ENCODE assay signal across 1 cellular context in the genomic region with DNA sequence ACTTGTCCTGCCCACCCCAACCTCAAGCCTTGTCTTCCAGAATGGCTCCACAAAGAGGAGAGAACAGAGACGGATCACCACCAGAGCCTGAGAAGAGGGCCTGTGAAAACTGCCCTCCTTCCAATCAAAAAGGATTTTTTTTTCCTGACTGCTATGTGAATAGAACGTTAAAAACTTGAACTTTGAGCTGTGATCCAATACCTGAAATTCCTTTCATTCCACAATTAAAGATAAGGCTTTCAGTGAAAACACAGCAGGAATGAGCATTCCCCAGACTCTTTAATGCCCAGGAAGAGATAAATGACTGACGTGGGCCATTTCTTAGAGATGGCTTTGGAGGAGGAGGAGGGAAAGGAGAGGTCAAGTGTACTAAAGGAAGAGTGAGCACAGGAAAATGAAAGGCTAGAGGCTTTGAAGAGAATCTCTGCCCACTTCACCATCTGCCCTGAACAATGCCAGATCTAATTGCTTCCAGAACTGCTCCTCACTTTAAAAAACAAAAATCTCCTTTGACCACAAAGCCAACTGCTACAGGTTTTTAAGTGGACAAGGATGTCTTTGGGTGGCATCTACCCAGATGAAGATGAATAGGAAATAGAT.
TF ChIP-seq lines count a peak whose summit lies in the region.

No MANE protein-coding gene starts in this region.

TF ChIP-seq in HepG2, 621 proteins besides CTCF, POLR2A, EP300 and RAD21 (continued from another document and continues in another):
- TF ChIP-seq, protein P1, sequence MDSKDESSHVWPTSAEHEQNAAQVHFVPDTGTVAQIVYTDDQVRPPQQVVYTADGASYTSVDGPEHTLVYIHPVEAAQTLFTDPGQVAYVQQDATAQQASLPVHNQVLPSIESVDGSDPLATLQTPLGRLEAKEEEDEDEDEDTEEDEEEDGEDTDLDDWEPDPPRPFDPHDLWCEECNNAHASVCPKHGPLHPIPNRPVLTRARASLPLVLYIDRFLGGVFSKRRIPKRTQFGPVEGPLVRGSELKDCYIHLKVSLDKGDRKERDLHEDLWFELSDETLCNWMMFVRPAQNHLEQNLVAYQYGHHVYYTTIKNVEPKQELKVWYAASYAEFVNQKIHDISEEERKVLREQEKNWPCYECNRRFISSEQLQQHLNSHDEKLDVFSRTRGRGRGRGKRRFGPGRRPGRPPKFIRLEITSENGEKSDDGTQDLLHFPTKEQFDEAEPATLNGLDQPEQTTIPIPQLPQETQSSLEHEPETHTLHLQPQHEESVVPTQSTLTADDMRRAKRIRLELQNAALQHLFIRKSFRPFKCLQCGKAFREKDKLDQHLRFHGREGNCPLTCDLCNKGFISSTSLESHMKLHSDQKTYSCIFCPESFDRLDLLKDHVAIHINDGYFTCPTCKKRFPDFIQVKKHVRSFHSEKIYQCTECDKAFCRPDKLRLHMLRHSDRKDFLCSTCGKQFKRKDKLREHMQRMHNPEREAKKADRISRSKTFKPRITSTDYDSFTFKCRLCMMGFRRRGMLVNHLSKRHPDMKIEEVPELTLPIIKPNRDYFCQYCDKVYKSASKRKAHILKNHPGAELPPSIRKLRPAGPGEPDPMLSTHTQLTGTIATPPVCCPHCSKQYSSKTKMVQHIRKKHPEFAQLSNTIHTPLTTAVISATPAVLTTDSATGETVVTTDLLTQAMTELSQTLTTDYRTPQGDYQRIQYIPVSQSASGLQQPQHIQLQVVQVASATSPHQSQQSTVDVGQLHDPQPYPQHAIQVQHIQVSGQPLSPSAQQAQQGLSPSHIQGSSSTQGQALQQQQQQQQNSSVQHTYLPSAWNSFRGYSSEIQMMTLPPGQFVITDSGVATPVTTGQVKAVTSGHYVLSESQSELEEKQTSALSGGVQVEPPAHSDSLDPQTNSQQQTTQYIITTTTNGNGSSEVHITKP (CRISPR knock-in tag; IDR thresholded peaks at IDR 0.05; ENCODE audit: low read depth) = no peak
- TF ChIP-seq, protein P2, sequence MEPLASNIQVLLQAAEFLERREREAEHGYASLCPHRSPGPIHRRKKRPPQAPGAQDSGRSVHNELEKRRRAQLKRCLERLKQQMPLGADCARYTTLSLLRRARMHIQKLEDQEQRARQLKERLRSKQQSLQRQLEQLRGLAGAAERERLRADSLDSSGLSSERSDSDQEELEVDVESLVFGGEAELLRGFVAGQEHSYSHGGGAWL (CRISPR knock-in tag; IDR thresholded peaks at IDR 0.05) = no peak
- no peak for TF ChIP-seq GZF1 (CRISPR knock-in tag; IDR thresholded peaks at IDR 0.05)
- TF ChIP-seq ZNF607 (CRISPR knock-in tag; IDR thresholded peaks at IDR 0.05; ENCODE audit: borderline replicate concordance) = no peak
- TF ChIP-seq PHF20 (CRISPR knock-in tag; IDR thresholded peaks at IDR 0.05) = no peak
- TF ChIP-seq ZNF205 (CRISPR knock-in tag; IDR thresholded peaks at IDR 0.05) = no peak
- no peak for TF ChIP-seq ZFP90 (CRISPR knock-in tag; IDR thresholded peaks at IDR 0.05; ENCODE audit: borderline replicate concordance)
- no peak for TF ChIP-seq ZSCAN12 (CRISPR knock-in tag; IDR thresholded peaks at IDR 0.05)
- no peak for TF ChIP-seq JDP2 (CRISPR knock-in tag; IDR thresholded peaks at IDR 0.05; ENCODE audit: borderline replicate concordance)
- no peak for TF ChIP-seq ZNF878 (CRISPR knock-in tag; IDR thresholded peaks at IDR 0.05)
- no peak for TF ChIP-seq ZSCAN31 (CRISPR knock-in tag; IDR thresholded peaks at IDR 0.05; ENCODE audit: low read depth)
- TF ChIP-seq RFXANK (CRISPR knock-in tag; IDR thresholded peaks at IDR 0.05) = peak; percentile 27; the same call in 1 of the 2 replicates
- TF ChIP-seq, protein P3, sequence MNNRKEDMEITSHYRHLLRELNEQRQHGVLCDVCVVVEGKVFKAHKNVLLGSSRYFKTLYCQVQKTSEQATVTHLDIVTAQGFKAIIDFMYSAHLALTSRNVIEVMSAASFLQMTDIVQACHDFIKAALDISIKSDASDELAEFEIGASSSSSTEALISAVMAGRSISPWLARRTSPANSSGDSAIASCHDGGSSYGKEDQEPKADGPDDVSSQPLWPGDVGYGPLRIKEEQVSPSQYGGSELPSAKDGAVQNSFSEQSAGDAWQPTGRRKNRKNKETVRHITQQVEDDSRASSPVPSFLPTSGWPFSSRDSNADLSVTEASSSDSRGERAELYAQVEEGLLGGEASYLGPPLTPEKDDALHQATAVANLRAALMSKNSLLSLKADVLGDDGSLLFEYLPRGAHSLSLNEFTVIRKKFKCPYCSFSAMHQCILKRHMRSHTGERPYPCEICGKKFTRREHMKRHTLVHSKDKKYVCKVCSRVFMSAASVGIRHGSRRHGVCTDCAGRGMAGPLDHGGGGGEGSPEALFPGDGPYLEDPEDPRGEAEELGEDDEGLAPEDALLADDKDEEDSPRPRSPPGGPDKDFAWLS (CRISPR knock-in tag; IDR thresholded peaks at IDR 0.05; ENCODE audit: borderline replicate concordance) = no peak
- 0 out of 2 replicates have a peak, but pooled peaks have one; percentile 59 for TF ChIP-seq BRD4 (CRISPR knock-in tag; IDR thresholded peaks at IDR 0.05)
- TF ChIP-seq CHD2 (IDR thresholded peaks at IDR 0.05; ENCODE audit: low read depth, low read length) = no peak
- TF ChIP-seq FOXM1 (CRISPR knock-in tag; IDR thresholded peaks at IDR 0.05) = no peak
- no peak for TF ChIP-seq POLR2AphosphoS2 (IDR thresholded peaks at IDR 0.05; ENCODE audit: low read depth, low read length)
- TF ChIP-seq SMARCC2 (IDR thresholded peaks at IDR 0.05) = no peak
- no peak for TF ChIP-seq ZNF224 (CRISPR knock-in tag; IDR thresholded peaks at IDR 0.05)
- TF ChIP-seq ZNF317 (CRISPR knock-in tag; IDR thresholded peaks at IDR 0.05) = peak; percentile 55; the same call in 1 of the 2 replicates
- TF ChIP-seq, protein P4, sequence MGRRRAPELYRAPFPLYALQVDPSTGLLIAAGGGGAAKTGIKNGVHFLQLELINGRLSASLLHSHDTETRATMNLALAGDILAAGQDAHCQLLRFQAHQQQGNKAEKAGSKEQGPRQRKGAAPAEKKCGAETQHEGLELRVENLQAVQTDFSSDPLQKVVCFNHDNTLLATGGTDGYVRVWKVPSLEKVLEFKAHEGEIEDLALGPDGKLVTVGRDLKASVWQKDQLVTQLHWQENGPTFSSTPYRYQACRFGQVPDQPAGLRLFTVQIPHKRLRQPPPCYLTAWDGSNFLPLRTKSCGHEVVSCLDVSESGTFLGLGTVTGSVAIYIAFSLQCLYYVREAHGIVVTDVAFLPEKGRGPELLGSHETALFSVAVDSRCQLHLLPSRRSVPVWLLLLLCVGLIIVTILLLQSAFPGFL (CRISPR knock-in tag; IDR thresholded peaks at IDR 0.05) = no peak
- TF ChIP-seq IKZF1 (IDR thresholded peaks at IDR 0.05) = no peak
- TF ChIP-seq SMAD3 (CRISPR knock-in tag; IDR thresholded peaks at IDR 0.05) = 0 out of 2 replicates have a peak, but pooled peaks have one; percentile 20
- TF ChIP-seq IRF2 (CRISPR knock-in tag; IDR thresholded peaks at IDR 0.05) = peak; percentile 62
- no peak for TF ChIP-seq ZNF282 (IDR thresholded peaks at IDR 0.05; ENCODE audit: partially characterized antibody)
- TF ChIP-seq, protein P5, sequence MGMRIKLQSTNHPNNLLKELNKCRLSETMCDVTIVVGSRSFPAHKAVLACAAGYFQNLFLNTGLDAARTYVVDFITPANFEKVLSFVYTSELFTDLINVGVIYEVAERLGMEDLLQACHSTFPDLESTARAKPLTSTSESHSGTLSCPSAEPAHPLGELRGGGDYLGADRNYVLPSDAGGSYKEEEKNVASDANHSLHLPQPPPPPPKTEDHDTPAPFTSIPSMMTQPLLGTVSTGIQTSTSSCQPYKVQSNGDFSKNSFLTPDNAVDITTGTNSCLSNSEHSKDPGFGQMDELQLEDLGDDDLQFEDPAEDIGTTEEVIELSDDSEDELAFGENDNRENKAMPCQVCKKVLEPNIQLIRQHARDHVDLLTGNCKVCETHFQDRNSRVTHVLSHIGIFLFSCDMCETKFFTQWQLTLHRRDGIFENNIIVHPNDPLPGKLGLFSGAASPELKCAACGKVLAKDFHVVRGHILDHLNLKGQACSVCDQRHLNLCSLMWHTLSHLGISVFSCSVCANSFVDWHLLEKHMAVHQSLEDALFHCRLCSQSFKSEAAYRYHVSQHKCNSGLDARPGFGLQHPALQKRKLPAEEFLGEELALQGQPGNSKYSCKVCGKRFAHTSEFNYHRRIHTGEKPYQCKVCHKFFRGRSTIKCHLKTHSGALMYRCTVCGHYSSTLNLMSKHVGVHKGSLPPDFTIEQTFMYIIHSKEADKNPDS (CRISPR knock-in tag; IDR thresholded peaks at IDR 0.05) = no peak
- TF ChIP-seq ZNF747 (CRISPR knock-in tag; IDR thresholded peaks at IDR 0.05; ENCODE audit: borderline replicate concordance) = no peak
- TF ChIP-seq, protein P6, sequence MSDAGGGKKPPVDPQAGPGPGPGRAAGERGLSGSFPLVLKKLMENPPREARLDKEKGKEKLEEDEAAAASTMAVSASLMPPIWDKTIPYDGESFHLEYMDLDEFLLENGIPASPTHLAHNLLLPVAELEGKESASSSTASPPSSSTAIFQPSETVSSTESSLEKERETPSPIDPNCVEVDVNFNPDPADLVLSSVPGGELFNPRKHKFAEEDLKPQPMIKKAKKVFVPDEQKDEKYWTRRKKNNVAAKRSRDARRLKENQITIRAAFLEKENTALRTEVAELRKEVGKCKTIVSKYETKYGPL (CRISPR knock-in tag; IDR thresholded peaks at IDR 0.05) = 0 out of 2 replicates have a peak, but pooled peaks have one; percentile 17
- TF ChIP-seq, protein P7, sequence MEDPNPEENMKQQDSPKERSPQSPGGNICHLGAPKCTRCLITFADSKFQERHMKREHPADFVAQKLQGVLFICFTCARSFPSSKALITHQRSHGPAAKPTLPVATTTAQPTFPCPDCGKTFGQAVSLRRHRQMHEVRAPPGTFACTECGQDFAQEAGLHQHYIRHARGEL (CRISPR knock-in tag; IDR thresholded peaks at IDR 0.05) = no peak
- no peak for TF ChIP-seq PCBP1 (IDR thresholded peaks at IDR 0.05; ENCODE audit: borderline replicate concordance, low read depth, low read length)
- no peak for TF ChIP-seq XRCC5 (optimal IDR thresholded peaks at IDR 0.05; ENCODE audit: low read length)
- TF ChIP-seq ARID2 (CRISPR knock-in tag; IDR thresholded peaks at IDR 0.05; ENCODE audit: borderline replicate concordance) = no peak
- TF ChIP-seq, protein P8, sequence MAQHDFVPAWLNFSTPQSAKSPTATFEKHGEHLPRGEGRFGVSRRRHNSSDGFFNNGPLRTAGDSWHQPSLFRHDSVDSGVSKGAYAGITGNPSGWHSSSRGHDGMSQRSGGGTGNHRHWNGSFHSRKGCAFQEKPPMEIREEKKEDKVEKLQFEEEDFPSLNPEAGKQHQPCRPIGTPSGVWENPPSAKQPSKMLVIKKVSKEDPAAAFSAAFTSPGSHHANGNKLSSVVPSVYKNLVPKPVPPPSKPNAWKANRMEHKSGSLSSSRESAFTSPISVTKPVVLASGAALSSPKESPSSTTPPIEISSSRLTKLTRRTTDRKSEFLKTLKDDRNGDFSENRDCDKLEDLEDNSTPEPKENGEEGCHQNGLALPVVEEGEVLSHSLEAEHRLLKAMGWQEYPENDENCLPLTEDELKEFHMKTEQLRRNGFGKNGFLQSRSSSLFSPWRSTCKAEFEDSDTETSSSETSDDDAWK (CRISPR knock-in tag; IDR thresholded peaks at IDR 0.05) = no peak
- TF ChIP-seq MZF1 (CRISPR knock-in tag; IDR thresholded peaks at IDR 0.05; ENCODE audit: borderline replicate concordance) = no peak
- TF ChIP-seq, protein P9, sequence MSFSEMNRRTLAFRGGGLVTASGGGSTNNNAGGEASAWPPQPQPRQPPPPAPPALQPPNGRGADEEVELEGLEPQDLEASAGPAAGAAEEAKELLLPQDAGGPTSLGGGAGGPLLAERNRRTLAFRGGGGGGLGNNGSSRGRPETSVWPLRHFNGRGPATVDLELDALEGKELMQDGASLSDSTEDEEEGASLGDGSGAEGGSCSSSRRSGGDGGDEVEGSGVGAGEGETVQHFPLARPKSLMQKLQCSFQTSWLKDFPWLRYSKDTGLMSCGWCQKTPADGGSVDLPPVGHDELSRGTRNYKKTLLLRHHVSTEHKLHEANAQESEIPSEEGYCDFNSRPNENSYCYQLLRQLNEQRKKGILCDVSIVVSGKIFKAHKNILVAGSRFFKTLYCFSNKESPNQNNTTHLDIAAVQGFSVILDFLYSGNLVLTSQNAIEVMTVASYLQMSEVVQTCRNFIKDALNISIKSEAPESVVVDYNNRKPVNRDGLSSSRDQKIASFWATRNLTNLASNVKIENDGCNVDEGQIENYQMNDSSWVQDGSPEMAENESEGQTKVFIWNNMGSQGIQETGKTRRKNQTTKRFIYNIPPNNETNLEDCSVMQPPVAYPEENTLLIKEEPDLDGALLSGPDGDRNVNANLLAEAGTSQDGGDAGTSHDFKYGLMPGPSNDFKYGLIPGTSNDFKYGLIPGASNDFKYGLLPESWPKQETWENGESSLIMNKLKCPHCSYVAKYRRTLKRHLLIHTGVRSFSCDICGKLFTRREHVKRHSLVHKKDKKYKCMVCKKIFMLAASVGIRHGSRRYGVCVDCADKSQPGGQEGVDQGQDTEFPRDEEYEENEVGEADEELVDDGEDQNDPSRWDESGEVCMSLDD (CRISPR knock-in tag; IDR thresholded peaks at IDR 0.05; ENCODE audit: borderline replicate concordance) = 0 out of 2 replicates have a peak, but pooled peaks have one; percentile 19
- TF ChIP-seq, protein P10, sequence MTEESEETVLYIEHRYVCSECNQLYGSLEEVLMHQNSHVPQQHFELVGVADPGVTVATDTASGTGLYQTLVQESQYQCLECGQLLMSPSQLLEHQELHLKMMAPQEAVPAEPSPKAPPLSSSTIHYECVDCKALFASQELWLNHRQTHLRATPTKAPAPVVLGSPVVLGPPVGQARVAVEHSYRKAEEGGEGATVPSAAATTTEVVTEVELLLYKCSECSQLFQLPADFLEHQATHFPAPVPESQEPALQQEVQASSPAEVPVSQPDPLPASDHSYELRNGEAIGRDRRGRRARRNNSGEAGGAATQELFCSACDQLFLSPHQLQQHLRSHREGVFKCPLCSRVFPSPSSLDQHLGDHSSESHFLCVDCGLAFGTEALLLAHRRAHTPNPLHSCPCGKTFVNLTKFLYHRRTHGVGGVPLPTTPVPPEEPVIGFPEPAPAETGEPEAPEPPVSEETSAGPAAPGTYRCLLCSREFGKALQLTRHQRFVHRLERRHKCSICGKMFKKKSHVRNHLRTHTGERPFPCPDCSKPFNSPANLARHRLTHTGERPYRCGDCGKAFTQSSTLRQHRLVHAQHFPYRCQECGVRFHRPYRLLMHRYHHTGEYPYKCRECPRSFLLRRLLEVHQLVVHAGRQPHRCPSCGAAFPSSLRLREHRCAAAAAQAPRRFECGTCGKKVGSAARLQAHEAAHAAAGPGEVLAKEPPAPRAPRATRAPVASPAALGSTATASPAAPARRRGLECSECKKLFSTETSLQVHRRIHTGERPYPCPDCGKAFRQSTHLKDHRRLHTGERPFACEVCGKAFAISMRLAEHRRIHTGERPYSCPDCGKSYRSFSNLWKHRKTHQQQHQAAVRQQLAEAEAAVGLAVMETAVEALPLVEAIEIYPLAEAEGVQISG (CRISPR knock-in tag; IDR thresholded peaks at IDR 0.05) = 0 out of 2 replicates have a peak, but pooled peaks have one; percentile 26
- no peak for TF ChIP-seq MYNN (CRISPR knock-in tag; IDR thresholded peaks at IDR 0.05; ENCODE audit: low read depth)
- TF ChIP-seq ZNF615 (CRISPR knock-in tag; IDR thresholded peaks at IDR 0.05; ENCODE audit: borderline replicate concordance) = no peak
- TF ChIP-seq, protein P11, sequence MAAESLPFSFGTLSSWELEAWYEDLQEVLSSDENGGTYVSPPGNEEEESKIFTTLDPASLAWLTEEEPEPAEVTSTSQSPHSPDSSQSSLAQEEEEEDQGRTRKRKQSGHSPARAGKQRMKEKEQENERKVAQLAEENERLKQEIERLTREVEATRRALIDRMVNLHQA (CRISPR knock-in tag; IDR thresholded peaks at IDR 0.05) = no peak
- no peak for TF ChIP-seq ZKSCAN5 (CRISPR knock-in tag; IDR thresholded peaks at IDR 0.05)
- TF ChIP-seq ZNF569 (CRISPR knock-in tag; IDR thresholded peaks at IDR 0.05; ENCODE audit: borderline replicate concordance) = no peak
- TF ChIP-seq ZMYM4 (CRISPR knock-in tag; IDR thresholded peaks at IDR 0.05) = peak; percentile 57
- TF ChIP-seq SKI (IDR thresholded peaks at IDR 0.05; ENCODE audit: partially characterized antibody) = no peak
